12 cellular contexts compared by ENCODE assay signal in the genomic region with DNA sequence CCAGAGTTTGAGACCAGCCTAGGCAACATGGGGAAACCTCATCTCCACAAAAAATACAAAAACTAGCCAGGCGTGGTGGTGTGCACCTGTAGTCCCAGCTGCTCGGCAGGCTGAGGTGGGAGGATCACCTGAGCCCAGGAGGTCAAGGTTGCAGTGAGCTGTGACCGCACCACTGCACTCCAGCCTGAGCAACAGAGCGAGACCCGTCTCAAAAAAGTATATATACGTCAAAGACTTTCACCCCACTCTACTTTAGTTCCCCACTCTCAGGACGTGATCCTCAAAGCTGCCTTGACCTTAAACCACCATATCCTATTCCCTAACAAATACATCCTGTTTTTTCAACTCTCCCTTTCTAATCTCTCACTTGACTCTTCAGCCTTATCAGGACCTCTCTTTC. TPM values are rescaled to one million over a fixed set of nuclear protein-coding genes. Genes with fewer than 3 reads are reported as not detected.
A peak's percentile ranks its signal among the peaks of the same experiment; 100 is the strongest.
DNase-seq lines count a peak whose midpoint lies in the region; ATAC-seq and TF ChIP-seq lines count a peak whose summit lies in the region.
"Had no signal": no experiment of that assay in that cellular context is flagged by ENCODE, and none has a peak within 500 bp of the region (broad histone marks: within the 10 kb centered on the region; RNA-seq: fewer than 3 reads in every experiment).

No MANE protein-coding gene starts in this region.

- H3K4me1 Mint-ChIP-seq in activated CD4-positive, alpha-beta T cell treated with anti-CD3 and anti-CD28 coated beads, Interleukin-2, amount 10 ng/mL, durations not matched to agents 7 days and 5 days: no peaks in the 10 kb centered on the region

- peaks cover 52% of the 10 kb centered on the region for H3K36me3 ChIP-seq in right atrium auricular region

- H3K27ac Mint-ChIP-seq in activated CD4-positive, alpha-beta T cell treated with anti-CD3 and anti-CD28 coated beads, Interleukin-2, amount 10 ng/mL, durations not matched to agents 7 days and 5 days: no peak overlapping the region

- peak overlapping the region; percentile 73 to 77 for H3K27ac ChIP-seq in right atrium auricular region

- DNase-seq in right atrium auricular region (ENCODE audit: low spot score): no peak
- DNase-seq in cardiac septum (ENCODE audit: low spot score): no peak
- peak; percentile 31 for DNase-seq in germinal center (ENCODE audit: low spot score)
- no peak for DNase-seq in activated CD4-positive, alpha-beta T cell treated with anti-CD3 and anti-CD28 coated beads, Interleukin-2, amount 10 ng/mL, durations not matched to agents 7 days and 5 days
- no peak for DNase-seq in SKM-1 treated with dmso at 0.1 percent for 144 hours (lab: John Stamatoyannopoulos, UW; ENCODE audit: unreplicated experiment)
- no peak for DNase-seq in NCI-H2081 (lab: John Stamatoyannopoulos, UW)
- DNase-seq in glomerular visceral epithelial cell (ENCODE audit: extremely low spot score): no peak
- DNase-seq: MV-4-11, natural killer cell had no signal

- no peak for TF ChIP-seq CTCF in right atrium auricular region (IDR thresholded peaks at IDR 0.05)

- POLR2A ChIA-PET in activated CD4-positive, alpha-beta T cell treated with anti-CD3 and anti-CD28 coated beads, Interleukin-2, amount 10 ng/mL, durations not matched to agents 7 days and 5 days (lab: Charles Lee): no interaction called here

- intact Hi-C loops in cardiac septum (cut with DNase I): loop anchor here (10.0 kb wide), 1 partner anchor 205 kb away; the partner anchor contains the start of gene TAF7

- H3K4me3 ChIP-seq in right atrium auricular region: no peak overlapping the region

- CTCF ChIA-PET in activated CD4-positive, alpha-beta T cell treated with anti-CD3 and anti-CD28 coated beads, Interleukin-2, amount 10 ng/mL, durations not matched to agents 7 days and 5 days (lab: Charles Lee): interaction anchor here (0.6 to 2.1 kb wide), 2 partner anchors 16 to 34 kb away, joined by 3 to 10 read pairs; no protein-coding TSS in a partner anchor

- peaks cover 52% of the 10 kb centered on the region for H3K36me3 Mint-ChIP-seq in activated CD4-positive, alpha-beta T cell treated with anti-CD3 and anti-CD28 coated beads, Interleukin-2, amount 10 ng/mL, durations not matched to agents 7 days and 5 days (ENCODE audit: low read depth)

- ATAC-seq in HG03064 (IDR thresholded peaks at IDR 0.05; ENCODE audit: low read depth, unreplicated experiment): peak; percentile 44
- ATAC-seq: natural killer cell had no signal

- H3K27me3 Mint-ChIP-seq in activated CD4-positive, alpha-beta T cell treated with anti-CD3 and anti-CD28 coated beads, Interleukin-2, amount 10 ng/mL, durations not matched to agents 7 days and 5 days: no peaks in the 10 kb centered on the region
- H3K27me3 Mint-ChIP-seq: stimulated activated naive CD8-positive, alpha-beta T cell treated with anti-CD3 and anti-CD28 coated beads, Interleukin-15, Interleukin-2, amounts not matched to agents 100 ng/mL and 50 ng/mL, for 24 hours had no signal

- no peaks in the 10 kb centered on the region for H3K27me3 ChIP-seq in right atrium auricular region

- no peak overlapping the region for H3K4me3 Mint-ChIP-seq in activated CD4-positive, alpha-beta T cell treated with anti-CD3 and anti-CD28 coated beads, Interleukin-2, amount 10 ng/mL, durations not matched to agents 7 days and 5 days
- H3K4me3 Mint-ChIP-seq: natural killer cell; stimulated activated naive CD8-positive, alpha-beta T cell treated with anti-CD3 and anti-CD28 coated beads, Interleukin-15, Interleukin-2, amounts not matched to agents 100 ng/mL and 50 ng/mL, for 24 hours had no signal

- H3K9me3 ChIP-seq in right atrium auricular region: no peaks in the 10 kb centered on the region

- H3K4me1 ChIP-seq in right atrium auricular region: peaks cover 0 to 31% of the 10 kb centered on the region in 2 donors

- H3K9me3 Mint-ChIP-seq in activated CD4-positive, alpha-beta T cell treated with anti-CD3 and anti-CD28 coated beads, Interleukin-2, amount 10 ng/mL, durations not matched to agents 7 days and 5 days: no peaks in the 10 kb centered on the region
- H3K9me3 Mint-ChIP-seq: natural killer cell; stimulated activated naive CD8-positive, alpha-beta T cell treated with anti-CD3 and anti-CD28 coated beads, Interleukin-15, Interleukin-2, amounts not matched to agents 100 ng/mL and 50 ng/mL, for 24 hours had no signal

RNA-seq across cellular contexts. Expression of gene PCDHGC5, which starts 41.0 kb away (rescaled TPM):
- total RNA-seq in right atrium auricular region: 1 to 10 TPM; 1.4 to 1.7 TPM
- 6.1 TPM for total RNA-seq in cardiac septum
- not detected for total RNA-seq in activated CD4-positive, alpha-beta T cell treated with anti-CD3 and anti-CD28 coated beads, Interleukin-2, amount 10 ng/mL, durations not matched to agents 7 days and 5 days
- total RNA-seq: T-helper 1 cell treated with Interleukin-12 subunit alpha and Interleukin-12 subunit beta and Interleukin-4 antibody, amounts not matched to agents 30 ng/mL and 1 ng/mL, for 36 hours had no signal

RNA-seq across cellular contexts. Expression of gene PCDHGC4, which starts 45.0 kb away (rescaled TPM):
- total RNA-seq in right atrium auricular region: 1 to 10 TPM; 1.5 to 1.7 TPM
- total RNA-seq in cardiac septum: 5.8 TPM
- not detected for total RNA-seq in activated CD4-positive, alpha-beta T cell treated with anti-CD3 and anti-CD28 coated beads, Interleukin-2, amount 10 ng/mL, durations not matched to agents 7 days and 5 days
- total RNA-seq: T-helper 1 cell treated with Interleukin-12 subunit alpha and Interleukin-12 subunit beta and Interleukin-4 antibody, amounts not matched to agents 30 ng/mL and 1 ng/mL, for 36 hours had no signal

RNA-seq across cellular contexts. Expression of gene PCDHGC3, which starts 54.1 kb away (rescaled TPM):
- 10 to 100 TPM; 24.1 to 38.3 TPM for total RNA-seq in right atrium auricular region
- total RNA-seq in cardiac septum: 16.9 TPM
- total RNA-seq in activated CD4-positive, alpha-beta T cell treated with anti-CD3 and anti-CD28 coated beads, Interleukin-2, amount 10 ng/mL, durations not matched to agents 7 days and 5 days: not detected
- total RNA-seq: T-helper 1 cell treated with Interleukin-12 subunit alpha and Interleukin-12 subunit beta and Interleukin-4 antibody, amounts not matched to agents 30 ng/mL and 1 ng/mL, for 36 hours had no signal

Comparison
In these comparisons a context has a peak if more than half of its experiments do, and no peak if none do; other contexts are left out.
1. RNA of gene PCDHGC3, which starts 54.1 kb away (total RNA-seq): 24.1 to 38.3 TPM in right atrium auricular region and 16.9 TPM in cardiac septum (single experiment); not detected in activated CD4-positive, alpha-beta T cell treated with anti-CD3 and anti-CD28 coated beads, Interleukin-2, amount 10 ng/mL, durations not matched to agents 7 days and 5 days; every median in the first group is over 10 times any median in the second.